In the genomic region with DNA sequence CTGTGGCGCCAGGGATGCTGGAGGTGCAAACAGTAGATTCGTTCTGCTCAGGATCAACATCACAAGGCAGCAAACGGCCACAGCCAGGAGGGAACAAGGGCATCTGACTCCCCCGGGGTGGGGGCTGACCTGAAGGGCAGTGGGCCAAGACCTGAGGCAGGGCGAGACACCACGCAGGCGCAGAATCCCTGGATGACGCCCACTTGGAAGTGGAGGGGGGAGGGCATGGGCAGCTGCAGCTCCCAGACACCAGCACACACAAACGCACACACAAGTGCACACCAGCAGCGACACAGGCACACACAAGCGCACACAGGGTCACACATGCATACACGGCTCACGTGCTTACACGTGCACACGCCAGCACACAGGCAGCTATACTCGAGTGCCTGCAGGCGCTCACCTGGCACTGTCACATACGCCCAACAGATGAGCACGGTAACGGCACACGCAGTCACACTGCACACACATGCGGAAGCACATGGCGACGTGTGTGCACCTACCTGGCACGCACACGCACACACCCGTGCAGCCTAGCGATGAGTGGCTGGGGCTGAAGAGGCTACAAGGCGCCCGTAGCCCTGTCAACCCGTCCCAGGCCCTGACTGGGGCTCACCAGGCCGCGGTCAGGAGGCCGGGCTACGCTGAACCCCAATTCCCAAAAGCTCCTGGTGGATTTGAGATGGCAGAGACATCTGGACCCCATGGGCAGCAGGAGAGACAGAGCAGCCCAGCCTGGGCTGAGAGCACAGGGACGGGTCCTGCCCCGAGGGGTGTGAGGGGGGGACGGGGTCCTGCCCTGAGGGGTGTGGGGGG, we compare ENCODE assay signal across 16 cellular contexts. TPM values are rescaled to one million over a fixed set of nuclear protein-coding genes. Genes with fewer than 3 reads are reported as not detected.
DNase-seq lines count a peak whose midpoint lies in the region; TF ChIP-seq lines count a peak whose summit lies in the region.
"Had no signal": no experiment of that assay in that cellular context is flagged by ENCODE, and none has a peak within 500 bp of the region (broad histone marks: within the 10 kb centered on the region; RNA-seq: fewer than 3 reads in every experiment).

No MANE protein-coding gene starts in this region.

- H3K4me1 ChIP-seq in spleen (peaks cover 1 to 11% (median 6%) of the 10 kb centered on the region in 6 donors), SJCRH30 (no peaks in the 10 kb centered on the region)

- H3K27ac ChIP-seq in spleen (no peak overlapping the region), SJCRH30 (no peak overlapping the region)
- H3K27ac ChIP-seq: neutrophil had no signal

- intact Hi-C loops in activated naive CD4-positive, alpha-beta T cell treated with anti-CD3 and anti-CD28 coated beads for 36 hours (cut with micrococcal nuclease) = no loop called here
- intact Hi-C loops in spleen (cut with DNase I; ENCODE audit: low total_unique reads) = no loop called here

- H3K36me3 Mint-ChIP-seq in activated naive CD4-positive, alpha-beta T cell treated with anti-CD3 and anti-CD28 coated beads for 36 hours (ENCODE audit: low read depth) = no peaks in the 10 kb centered on the region
- no peaks in the 10 kb centered on the region for H3K36me3 Mint-ChIP-seq in glutamatergic neuron (ENCODE audit: unreplicated experiment)
- H3K36me3 Mint-ChIP-seq: IgD-negative memory B cell had no signal

- TF ChIP-seq CTCF in glutamatergic neuron (IDR thresholded peaks at IDR 0.05; ENCODE audit: partially characterized antibody, unreplicated experiment) (no peak), spleen (IDR thresholded peaks at IDR 0.05 in 8 of 11, conservative IDR thresholded peaks at IDR 0.05 in 3 of 11) (no peak)

- no peak overlapping the region for H3K27ac Mint-ChIP-seq in activated naive CD4-positive, alpha-beta T cell treated with anti-CD3 and anti-CD28 coated beads for 36 hours
- no peak overlapping the region for H3K27ac Mint-ChIP-seq in glutamatergic neuron (ENCODE audit: unreplicated experiment)
- H3K27ac Mint-ChIP-seq: activated CD8-positive, alpha-beta T cell treated with anti-CD3 and anti-CD28 coated beads for 36 hours; IgD-negative memory B cell; stimulated activated naive CD8-positive, alpha-beta T cell treated with anti-CD3 and anti-CD28 coated beads, Interleukin-15, Interleukin-2, amounts not matched to agents 100 ng/mL and 50 ng/mL, for 24 hours had no signal

- 80 to 86% (median 84%) methylated on average over 19 to 38 of the region's 38 CpGs for WGBS in spleen, 5 donors

- TF ChIP-seq POLR2A in spleen (IDR thresholded peaks at IDR 0.05) = no peak

- no peak overlapping the region for H3K4me3 Mint-ChIP-seq in activated naive CD4-positive, alpha-beta T cell treated with anti-CD3 and anti-CD28 coated beads for 36 hours
- no peak overlapping the region for H3K4me3 Mint-ChIP-seq in glutamatergic neuron (ENCODE audit: unreplicated experiment)
- H3K4me3 Mint-ChIP-seq: activated CD8-positive, alpha-beta T cell treated with anti-CD3 and anti-CD28 coated beads for 36 hours; IgD-negative memory B cell; stimulated activated naive CD8-positive, alpha-beta T cell treated with anti-CD3 and anti-CD28 coated beads, Interleukin-15, Interleukin-2, amounts not matched to agents 100 ng/mL and 50 ng/mL, for 24 hours had no signal

- peaks cover 13% of the 10 kb centered on the region for H3K27me3 Mint-ChIP-seq in activated naive CD4-positive, alpha-beta T cell treated with anti-CD3 and anti-CD28 coated beads for 36 hours (ENCODE audit: low read depth)
- peaks cover 12% of the 10 kb centered on the region for H3K27me3 Mint-ChIP-seq in glutamatergic neuron (ENCODE audit: unreplicated experiment)

- no peaks in the 10 kb centered on the region for H3K9me3 Mint-ChIP-seq in activated naive CD4-positive, alpha-beta T cell treated with anti-CD3 and anti-CD28 coated beads for 36 hours
- H3K9me3 Mint-ChIP-seq in glutamatergic neuron (ENCODE audit: unreplicated experiment) = peaks cover 1% of the 10 kb centered on the region
- H3K9me3 Mint-ChIP-seq: activated CD8-positive, alpha-beta T cell treated with anti-CD3 and anti-CD28 coated beads for 36 hours; IgD-negative memory B cell; stimulated activated naive CD8-positive, alpha-beta T cell treated with anti-CD3 and anti-CD28 coated beads, Interleukin-15, Interleukin-2, amounts not matched to agents 100 ng/mL and 50 ng/mL, for 24 hours had no signal

- H3K36me3 ChIP-seq in spleen = no peaks in the 10 kb centered on the region
- H3K36me3 ChIP-seq in SJCRH30 = no peaks in the 10 kb centered on the region
- H3K36me3 ChIP-seq: neutrophil had no signal

- H3K9me3 ChIP-seq in spleen (no peaks in the 10 kb centered on the region), SJCRH30 (replicated peaks) (no peaks in the 10 kb centered on the region)
- H3K9me3 ChIP-seq: neutrophil had no signal

- no peak overlapping the region for H3K4me3 ChIP-seq in spleen
- no peak overlapping the region for H3K4me3 ChIP-seq in SJCRH30

- CTCF ChIA-PET in activated naive CD4-positive, alpha-beta T cell treated with anti-CD3 and anti-CD28 coated beads for 36 hours (lab: Charles Lee) = no interaction called here

- peaks cover 0 to 78% (median 53%) of the 10 kb centered on the region in 7 donors for H3K27me3 ChIP-seq in spleen (replicated peaks in 1 of 7)
- no peaks in the 10 kb centered on the region for H3K27me3 ChIP-seq in SJCRH30

- H3K4me1 Mint-ChIP-seq in activated naive CD4-positive, alpha-beta T cell treated with anti-CD3 and anti-CD28 coated beads for 36 hours (ENCODE audit: low read depth) = no peaks in the 10 kb centered on the region
- H3K4me1 Mint-ChIP-seq in glutamatergic neuron (ENCODE audit: low read depth, unreplicated experiment) = peaks cover 4% of the 10 kb centered on the region
- H3K4me1 Mint-ChIP-seq: IgD-negative memory B cell had no signal

- DNase-seq in activated naive CD4-positive, alpha-beta T cell treated with anti-CD3 and anti-CD28 coated beads, Interleukin-2, amount 50 U/mL, for 16 hours = peak; percentile 4
- DNase-seq in activated naive CD4-positive, alpha-beta T cell treated with anti-CD3 and anti-CD28 coated beads for 36 hours = no peak
- DNase-seq in NCI-H2196 (lab: John Stamatoyannopoulos, UW; ENCODE audit: unreplicated experiment) (peak; percentile 83), glutamatergic neuron (peak; percentile 46), spleen (peak; percentile 45), glomerular visceral epithelial cell (ENCODE audit: extremely low spot score) (no peak), SJCRH30 (no peak)
- DNase-seq in activated CD4-positive, CD25-positive, alpha-beta regulatory T cell treated with anti-CD3 and anti-CD28 coated beads, Interleukin-2, amount 50 U/mL, for 72 hours = no peak
- DNase-seq: activated CD8-positive, alpha-beta T cell treated with anti-CD3 and anti-CD28 coated beads for 36 hours; activated gamma-delta T cell treated with Interleukin-2 at 50 U/mL for 16 hours; effector memory CD4-positive, alpha-beta T cell; NCI-H1436; small intestine had no signal

RNA-seq across cellular contexts. Expression of a gene that starts 5.5 kb away (rescaled TPM):
- total RNA-seq in activated naive CD4-positive, alpha-beta T cell treated with anti-CD3 and anti-CD28 coated beads for 36 hours = under 1 TPM; 0.10 to 0.12 TPM
- total RNA-seq in glutamatergic neuron (ENCODE audit: unreplicated experiment) (9.6 TPM), spleen (1 to 10 TPM in 2 of 7 donors, under 1 TPM in 4, not detected in 1; 0.23 to 2.1 (median 0.85) TPM)
- polyA plus RNA-seq in spleen = under 1 TPM; 0.26 to 0.91 (median 0.67) TPM
- 0.51 and 0.73 TPM in 2 replicates for total RNA-seq in SJCRH30 (2014; rRNA removed; shearing (Covaris generic))
- polyA plus RNA-seq: IgD-negative memory B cell had no signal

RNA-seq across cellular contexts. Expression of a gene that starts 57.4 kb away (rescaled TPM):
- total RNA-seq in activated naive CD4-positive, alpha-beta T cell treated with anti-CD3 and anti-CD28 coated beads for 36 hours = not detected
- total RNA-seq in glutamatergic neuron (ENCODE audit: unreplicated experiment) = 343 TPM
- 10 to 100 TPM; 25.5 to 90.1 (median 43.2) TPM for total RNA-seq in spleen
- polyA plus RNA-seq in spleen = 100 to 1,000 TPM in 1 of 3 donors, 10 to 100 TPM in 2; 19.6 to 123 (median 78.5) TPM
- total RNA-seq in SJCRH30 (2014; rRNA removed; shearing (Covaris generic)) = 0.12 and 0.23 TPM in 2 replicates
- polyA plus RNA-seq: IgD-negative memory B cell had no signal

RNA-seq across cellular contexts. Expression of a gene that starts 58.8 kb away (rescaled TPM):
- 10 to 100 TPM; 19.4 to 20.4 TPM for total RNA-seq in activated naive CD4-positive, alpha-beta T cell treated with anti-CD3 and anti-CD28 coated beads for 36 hours
- total RNA-seq in glutamatergic neuron (ENCODE audit: unreplicated experiment) (47.3 TPM), spleen (10 to 100 TPM; 26.8 to 66.5 (median 30.1) TPM)
- polyA plus RNA-seq in spleen = 10 to 100 TPM; 19.2 to 47.2 (median 31.3) TPM
- total RNA-seq in SJCRH30 (2014; rRNA removed; shearing (Covaris generic)) = 14.8 and 18.5 TPM in 2 replicates

Comparison
In these comparisons a context has a peak if more than half of its experiments do, and no peak if none do; other contexts are left out.
1. DNase-seq: peak in activated naive CD4-positive, alpha-beta T cell treated with anti-CD3 and anti-CD28 coated beads, Interleukin-2, amount 50 U/mL, for 16 hours (single experiment), NCI-H2196 (single experiment), glutamatergic neuron (single experiment) and spleen (single experiment); none in activated naive CD4-positive, alpha-beta T cell treated with anti-CD3 and anti-CD28 coated beads for 36 hours (single experiment), activated CD4-positive, CD25-positive, alpha-beta regulatory T cell treated with anti-CD3 and anti-CD28 coated beads, Interleukin-2, amount 50 U/mL, for 72 hours (single experiment), glomerular visceral epithelial cell (single experiment) and SJCRH30 (0 of 2).
2. RNA of a gene that starts 57.4 kb away (total RNA-seq): 343 TPM in glutamatergic neuron (single experiment) and 25.5 to 90.1 TPM in spleen; not detected in activated naive CD4-positive, alpha-beta T cell treated with anti-CD3 and anti-CD28 coated beads for 36 hours and 0.12 to 0.23 TPM in SJCRH30; every median in the first group is over 10 times any median in the second.